ENCODE assay signal across 1 cellular context in genomic region chr12:10641735-10642500, GRCh38.
TF ChIP-seq lines count a peak whose summit lies in the region.

No MANE protein-coding gene starts in this region.

TF ChIP-seq in SK-N-SH treated with all-trans-retinoic acid at 6 μM for 48 hours, 23 proteins besides CTCF, POLR2A, EP300 and RAD21 (continued from another document):
- no peak for TF ChIP-seq CSRNP3 (CRISPR knock-in tag; IDR thresholded peaks at IDR 0.05)
- TF ChIP-seq ISL1 (CRISPR knock-in tag; IDR thresholded peaks at IDR 0.05), result no peak
- TF ChIP-seq ZNF8 (CRISPR knock-in tag; IDR thresholded peaks at IDR 0.05), result no peak
